24 cellular contexts compared by ENCODE assay signal in genomic region chr16:51407199-51407598, GRCh38.
DNase-seq lines count a peak whose midpoint lies in the region; ATAC-seq and TF ChIP-seq lines count a peak whose summit lies in the region.
"Had no signal": no experiment of that assay in that cellular context is flagged by ENCODE, and none has a peak within 500 bp of the region (broad histone marks: within the 10 kb centered on the region; RNA-seq: fewer than 3 reads in every experiment).

No MANE protein-coding gene starts in this region.

- no peaks in the 10 kb centered on the region for H3K9me3 ChIP-seq in prostate gland
- peaks cover 0 to under 1% of the 10 kb centered on the region in 2 donors for H3K9me3 ChIP-seq in neuronal stem cell (replicated peaks in 1 of 2; ENCODE audit: control insufficient read depth in 2 of 2, insufficient read depth in 1 of 2, low read depth in 1 of 2, low read length in 2 of 2)
- H3K9me3 ChIP-seq: right atrium auricular region had no signal

- no peak overlapping the region for H2BK120ac ChIP-seq in neuronal stem cell (ENCODE audit: low read depth, low read length)

- no peak overlapping the region for H3K4ac ChIP-seq in neuronal stem cell (ENCODE audit: low read length)

- TF ChIP-seq POLR2A in prostate gland (IDR thresholded peaks at IDR 0.05) = no peak

- no TSS peak for BruUV-seq in Calu3 (replicated peaks; lab: Mats Ljungman, UMichigan)

- no peak overlapping the region for H2BK5ac ChIP-seq in neuronal stem cell (ENCODE audit: low read length)

- H3K4me3 Mint-ChIP-seq in Calu3 (ENCODE audit: low read depth, unreplicated experiment) = no peak overlapping the region
- H3K4me3 Mint-ChIP-seq: CD4-positive, alpha-beta memory T cell; neural progenitor cell had no signal

- no peak overlapping the region for H3K4me2 ChIP-seq in neuronal stem cell (ENCODE audit: insufficient read depth, low read length, poor library complexity, severe bottlenecking)
- H3K4me2 ChIP-seq: neural progenitor cell had no signal

- no peak overlapping the region for H3K27ac ChIP-seq in prostate gland
- no peak overlapping the region for H3K27ac ChIP-seq in neuronal stem cell (replicated peaks; ENCODE audit: low read length)
- H3K27ac ChIP-seq: neural progenitor cell, right atrium auricular region had no signal

- H2AK5ac ChIP-seq in neuronal stem cell (ENCODE audit: low read depth, low read length) = no peak overlapping the region

- no peak for TF ChIP-seq CTCF in Calu3 (IDR thresholded peaks at IDR 0.05; ENCODE audit: unreplicated experiment)
- no peak for TF ChIP-seq CTCF in prostate gland (IDR thresholded peaks at IDR 0.05)

- no peak overlapping the region for H4K8ac ChIP-seq in neuronal stem cell (ENCODE audit: low read depth, low read length)

- no peak overlapping the region for H3K23ac ChIP-seq in neuronal stem cell (ENCODE audit: low read depth, low read length, poor library complexity)

- intact Hi-C loops in Calu3 (cut with micrococcal nuclease; ENCODE audit: unreplicated experiment) (loop anchor here (10.0 kb wide), 2 partner anchors 162 to 242 kb away; no protein-coding TSS in a partner anchor), prostate gland (cut with DNase I) (no loop called here)

- CTCF ChIA-PET in Calu3 (lab: Charles Lee) = no interaction called here

- H2BK15ac ChIP-seq in neuronal stem cell (ENCODE audit: low read length) = no peak overlapping the region

- no peak overlapping the region for H2AFZ ChIP-seq in neuronal stem cell (ENCODE audit: low read length)
- H2AFZ ChIP-seq: neural progenitor cell had no signal

- no peaks in the 10 kb centered on the region for H3K36me3 ChIP-seq in prostate gland
- no peaks in the 10 kb centered on the region for H3K36me3 ChIP-seq in neuronal stem cell (replicated peaks in 1 of 2; ENCODE audit: control insufficient read depth in 2 of 2, insufficient read depth in 2 of 2, low read length in 2 of 2)
- H3K36me3 ChIP-seq: neural progenitor cell, right atrium auricular region had no signal

- H3K4me3 ChIP-seq in prostate gland = no peak overlapping the region
- H3K4me3 ChIP-seq in neuronal stem cell (ENCODE audit: low read length in 2 of 2) = no peak overlapping the region
- H3K4me3 ChIP-seq: neural progenitor cell, right atrium auricular region had no signal

- H3K9me3 Mint-ChIP-seq in Calu3 (ENCODE audit: low read depth, unreplicated experiment) = peaks cover 3% of the 10 kb centered on the region

- H3K79me1 ChIP-seq in neuronal stem cell (ENCODE audit: low read depth, low read length) = no peaks in the 10 kb centered on the region

- H3K9ac ChIP-seq in neuronal stem cell (ENCODE audit: low read depth, low read length, poor library complexity) = no peak overlapping the region
- H3K9ac ChIP-seq: neural progenitor cell had no signal

- no peak overlapping the region for H3K18ac ChIP-seq in neuronal stem cell (ENCODE audit: low read length)

- peaks cover 93% of the 10 kb centered on the region for H3K4me1 Mint-ChIP-seq in Calu3 (ENCODE audit: low read depth, unreplicated experiment)
- H3K4me1 Mint-ChIP-seq: CD4-positive, alpha-beta memory T cell had no signal

- H4K91ac ChIP-seq in neuronal stem cell (ENCODE audit: low read depth, low read length, poor library complexity) = no peak overlapping the region

- peak overlapping the region; percentile 92 for H3K27ac Mint-ChIP-seq in Calu3 (ENCODE audit: unreplicated experiment)
- H3K27ac Mint-ChIP-seq: CD4-positive, alpha-beta memory T cell; neural progenitor cell had no signal

- WGBS in prostate gland = 68% methylated on average over 4 of the region's 4 CpGs
- WGBS in neuronal stem cell (ENCODE audit: extremely low coverage in 2 of 2, insufficient read length in 2 of 2, insufficient replicate concordance in 1 of 2), 2 donors = no CpG with 5 or more reads among the region's 4 CpGs

- no peak overlapping the region for H3K14ac ChIP-seq in neuronal stem cell (ENCODE audit: low read length)

- H3K27me3 ChIP-seq in prostate gland (replicated peaks; ENCODE audit: insufficient read depth) = no peaks in the 10 kb centered on the region
- no peaks in the 10 kb centered on the region for H3K27me3 ChIP-seq in neuronal stem cell (ENCODE audit: control insufficient read depth in 3 of 3, insufficient read depth in 3 of 3, low read depth in 1 of 3, low read length in 3 of 3)
- H3K27me3 ChIP-seq: neural progenitor cell, right atrium auricular region had no signal

- DNase-seq in Calu3 = no peak
- peak; percentile 51 for DNase-seq in HK-2 (ENCODE audit: unreplicated experiment)
- peak; percentile 88 for DNase-seq in glomerular visceral epithelial cell (ENCODE audit: extremely low spot score)
- no peak for DNase-seq in NCI-H2029 (lab: John Stamatoyannopoulos, UW)
- DNase-seq in prostate gland (ENCODE audit: low spot score) = no peak
- no peak for DNase-seq in neuronal stem cell (ENCODE audit: low spot score)
- no peak for DNase-seq in stimulated activated CD4-positive, alpha-beta T cell treated with anti-CD3 and anti-CD28 coated beads, Interleukin-1b, Interleukin-23, amount 100 ng/mL, for 48 hours
- DNase-seq: activated CD4-positive, alpha-beta T cell treated with anti-CD3 and anti-CD28 coated beads, Interleukin-2, amount 50 U/mL, for 1 hour; activated CD8-positive, alpha-beta memory T cell treated with anti-CD3 and anti-CD28 coated beads, Interleukin-2, amount 50 U/mL, for 48 hours; amniotic stem cell; CD4-positive, alpha-beta memory T cell; hippocampal formation; midbrain; MV-4-11; NCI-H1930; NCI-H446 treated with DMSO at 0.1 percent for 48 hours; Right ventricle myocardium superior; stimulated activated CD4-positive, alpha-beta T cell treated with anti-CD3 and anti-CD28 coated beads, Interleukin-15, amount 100 ng/mL, for 24 hours; stimulated activated naive CD4-positive, alpha-beta T cell treated with Interleukin-2 at 50 U/mL for 16 hours; T-helper 1 cell; trophoblast cell had no signal

- peak; percentile 74 for ATAC-seq in GM19397 (IDR thresholded peaks at IDR 0.05; ENCODE audit: unreplicated experiment)

- H2BK12ac ChIP-seq in neuronal stem cell (ENCODE audit: low read length) = no peak overlapping the region

- H3K4me1 ChIP-seq in prostate gland (replicated peaks) (no peaks in the 10 kb centered on the region), neuronal stem cell (ENCODE audit: control insufficient read depth in 2 of 2, insufficient read depth in 1 of 2, low read depth in 1 of 2, low read length in 2 of 2) (peaks cover 0 to 3% of the 10 kb centered on the region in 2 donors)
- H3K4me1 ChIP-seq: right atrium auricular region had no signal

- H3K27me3 Mint-ChIP-seq in Calu3 (ENCODE audit: unreplicated experiment) = no peaks in the 10 kb centered on the region
- H3K27me3 Mint-ChIP-seq: CD4-positive, alpha-beta memory T cell had no signal

- peaks cover 15% of the 10 kb centered on the region for H3K36me3 Mint-ChIP-seq in Calu3 (ENCODE audit: insufficient read depth, unreplicated experiment)
- H3K36me3 Mint-ChIP-seq: CD4-positive, alpha-beta memory T cell; neural progenitor cell had no signal

Comparison
In these comparisons a context has a peak if more than half of its experiments do, and no peak if none do; other contexts are left out.
1. DNase-seq: peak in HK-2 (single experiment) and glomerular visceral epithelial cell (single experiment); none in Calu3 (single experiment), NCI-H2029 (single experiment), prostate gland (single experiment), neuronal stem cell (single experiment) and stimulated activated CD4-positive, alpha-beta T cell treated with anti-CD3 and anti-CD28 coated beads, Interleukin-1b, Interleukin-23, amount 100 ng/mL, for 48 hours (single experiment).